ENCODE assay signal across 10 cellular contexts in the genomic region with DNA sequence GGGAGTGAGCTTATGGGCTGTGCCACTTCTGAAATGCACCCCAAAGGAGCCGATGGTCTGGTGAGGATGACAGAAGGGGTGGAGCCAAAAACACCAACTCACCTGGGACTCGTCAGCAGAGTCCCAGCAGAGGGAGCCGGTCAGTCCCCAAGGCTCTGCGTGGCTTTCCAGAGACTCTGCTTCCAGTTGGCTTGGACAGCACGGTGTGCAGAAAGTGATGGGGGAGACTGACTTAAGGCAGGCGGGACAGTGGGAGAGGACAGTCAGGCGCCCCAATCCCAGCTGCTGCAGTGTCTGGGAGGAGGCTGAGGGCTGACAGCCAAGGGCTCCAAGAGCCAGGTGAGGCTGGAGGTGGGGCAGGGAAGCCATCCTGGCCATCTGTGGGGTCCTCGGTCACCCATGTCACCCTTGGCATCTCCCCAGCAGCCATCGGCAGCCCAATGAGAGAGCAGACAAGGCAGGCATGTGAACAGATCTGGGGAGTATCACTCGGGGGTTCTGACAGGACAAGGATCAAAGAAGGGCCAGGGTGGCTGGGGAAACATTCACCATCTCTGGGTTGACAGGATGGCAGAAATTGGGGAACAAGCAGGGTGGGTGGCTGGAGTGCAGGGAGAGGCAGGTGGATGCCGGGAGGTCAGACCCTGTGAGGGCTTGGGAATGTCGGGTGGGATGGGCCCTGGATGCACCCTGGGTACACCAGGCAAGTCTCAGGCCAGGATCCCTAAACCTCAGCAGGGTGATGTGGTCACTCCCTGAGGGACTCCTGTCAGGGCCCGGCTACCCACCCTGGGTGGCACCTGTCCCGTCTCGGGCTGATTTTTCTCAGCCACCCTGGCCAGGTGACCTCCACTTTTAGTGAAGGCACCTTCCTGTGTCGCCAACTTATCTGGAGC. TPM values are rescaled to one million over a fixed set of nuclear protein-coding genes. Genes with fewer than 3 reads are reported as not detected.
A peak's percentile ranks its signal among the peaks of the same experiment; 100 is the strongest.
DNase-seq lines count a peak whose midpoint lies in the region; ATAC-seq, FAIRE-seq and TF ChIP-seq lines count a peak whose summit lies in the region.
"Had no signal": no experiment of that assay in that cellular context is flagged by ENCODE, and none has a peak within 500 bp of the region (broad histone marks: within the 10 kb centered on the region; RNA-seq: fewer than 3 reads in every experiment).

No MANE protein-coding gene starts in this region.

- intact Hi-C loops in Calu3 (cut with micrococcal nuclease; ENCODE audit: unreplicated experiment): loop anchor here (2.0 to 10.0 kb wide), 2 partner anchors 224 to 340 kb away; no protein-coding TSS in a partner anchor
- intact Hi-C loops in K562 (cut with micrococcal nuclease): loop anchor here (5.0 kb wide), 1 partner anchor 417 kb away; no protein-coding TSS in a partner anchor

- no peak overlapping the region for H4K8ac ChIP-seq in mesendoderm (ENCODE audit: low read depth, low read length)

- FAIRE-seq in K562 (lab: Jason Lieb, UNC): no peak

- no peak overlapping the region for H3K9ac ChIP-seq in K562 (ENCODE audit: insufficient read depth in 1 of 2, low read depth in 2 of 2, low read length in 2 of 2)
- H3K9ac ChIP-seq in mesendoderm (ENCODE audit: low read length): no peak overlapping the region
- H3K9ac ChIP-seq: parathyroid adenoma had no signal

- peak; percentile 71 for TF ChIP-seq CTCF in Calu3 (IDR thresholded peaks at IDR 0.05; ENCODE audit: unreplicated experiment)
- TF ChIP-seq CTCF in K562 (IDR thresholded peaks at IDR 0.05 in 2 of 3, conservative IDR thresholded peaks at IDR 0.05 in 1 of 3; ENCODE audit: insufficient read depth in 2 of 3, low read depth in 1 of 3, low read length in 3 of 3): peak; percentile 22 to 31 (median 22); a peak in 1 of 6 replicates

- H4K20me1 ChIP-seq in K562 (replicated peaks; ENCODE audit: control insufficient read depth, insufficient read depth, low read length): no peaks in the 10 kb centered on the region; the same call in 1 of the 2 replicates

- in situ Hi-C loops in K562 (cut with MboI): no loop called here

- H3K27ac ChIP-seq in K562 (ENCODE audit: extremely low read depth, low read depth, low read length) (no peak overlapping the region), mesendoderm (ENCODE audit: low read depth, low read length) (no peak overlapping the region)
- H3K27ac ChIP-seq: parathyroid adenoma had no signal

- H3K9me3 Mint-ChIP-seq in Calu3 (ENCODE audit: low read depth, unreplicated experiment): peaks cover 3% of the 10 kb centered on the region

- no peak overlapping the region for H3K4ac ChIP-seq in mesendoderm (ENCODE audit: low read depth, low read length)

- H3K4me2 ChIP-seq in K562 (ENCODE audit: insufficient read depth, low read length) (no peak overlapping the region), mesendoderm (ENCODE audit: low read length) (no peak overlapping the region)

- no peak for TF ChIP-seq POLR2A in K562 (conservative IDR thresholded peaks at IDR 0.05)

- no peak overlapping the region for H3K4me3 ChIP-seq in K562
- no peak overlapping the region for H3K4me3 ChIP-seq in mesendoderm (ENCODE audit: low read length)

- no peaks in the 10 kb centered on the region for H3K36me3 Mint-ChIP-seq in Calu3 (ENCODE audit: insufficient read depth, unreplicated experiment)

- peak in 1 of 2 experiments; percentile 32; a peak in 2 of 4 replicates for TF ChIP-seq RAD21 in K562 (CRISPR knock-in tag; conservative IDR thresholded peaks at IDR 0.05 in 1 of 2, IDR thresholded peaks at IDR 0.05 in 1 of 2)

- TF ChIP-seq EP300 in K562 (IDR thresholded peaks at IDR 0.05; ENCODE audit: low read length): no peak

- peak; percentile 82 for DNase-seq in Calu3
- peak; percentile 77 for DNase-seq in HT-29 (ENCODE audit: low spot score)
- DNase-seq in K562 (ENCODE audit: extremely low read depth in 1 of 4, low spot score in 3 of 4): peak in 1 of 4 experiments; percentile 16
- peak; percentile 57 for DNase-seq in mesendoderm
- no peak for DNase-seq in mucosa of gallbladder (ENCODE audit: low spot score)
- no peak for DNase-seq in GM19238 (ENCODE audit: insufficient read length, low spot score)
- DNase-seq: activated CD4-positive, CD25-positive, alpha-beta regulatory T cell treated with anti-CD3 and anti-CD28 coated beads, Interleukin-2, amount 50 U/mL, for 72 hours had no signal

- no peaks in the 10 kb centered on the region for H3K79me1 ChIP-seq in mesendoderm (ENCODE audit: low read length)

- H3K36me3 ChIP-seq in K562 (ENCODE audit: control insufficient read depth, insufficient read depth, low read length): no peaks in the 10 kb centered on the region
- H3K36me3 ChIP-seq in mesendoderm (ENCODE audit: control insufficient read depth, insufficient read depth, low read length): no peaks in the 10 kb centered on the region

- no peak overlapping the region for H3K4me3 Mint-ChIP-seq in Calu3 (ENCODE audit: low read depth, unreplicated experiment)
- H3K4me3 Mint-ChIP-seq: stimulated activated naive CD8-positive, alpha-beta T cell treated with anti-CD3 and anti-CD28 coated beads, Interleukin-15, Interleukin-2, amounts not matched to agents 100 ng/mL and 50 ng/mL, for 24 hours had no signal

- H3K27me3 Mint-ChIP-seq in Calu3 (ENCODE audit: unreplicated experiment): no peaks in the 10 kb centered on the region
- H3K27me3 Mint-ChIP-seq: stimulated activated naive CD8-positive, alpha-beta T cell treated with anti-CD3 and anti-CD28 coated beads, Interleukin-15, Interleukin-2, amounts not matched to agents 100 ng/mL and 50 ng/mL, for 24 hours had no signal

- no peak overlapping the region for H2AK5ac ChIP-seq in mesendoderm (ENCODE audit: low read length)

- ATAC-seq in K562 (peak; percentile 66), HG02870 (IDR thresholded peaks at IDR 0.05; ENCODE audit: unreplicated experiment) (no peak)

- H3K9me1 ChIP-seq in K562 (ENCODE audit: control insufficient read depth, insufficient read depth, low read length): no peaks in the 10 kb centered on the region

- H3K9me3 ChIP-seq in K562 (replicated peaks; ENCODE audit: control insufficient read depth, insufficient read depth, low read depth, low read length): no peaks in the 10 kb centered on the region

- H2BK15ac ChIP-seq in mesendoderm (replicated peaks; ENCODE audit: low read depth): no peak overlapping the region

- POLR2A ChIA-PET in K562 (lab: Yijun Ruan, JAX): interaction anchor here (1.1 kb wide), 1 partner anchor 12 kb away, joined by 3 read pairs; no protein-coding TSS in a partner anchor

- H3K27me3 ChIP-seq in K562 (ENCODE audit: control insufficient read depth in 2 of 2, insufficient read depth in 2 of 2, low read length in 2 of 2) (no peaks in the 10 kb centered on the region; a peak in 1 of 5 replicates), mesendoderm (ENCODE audit: insufficient read depth, low read length, poor library complexity) (no peaks in the 10 kb centered on the region)

- no peak overlapping the region for H4K5ac ChIP-seq in mesendoderm (ENCODE audit: low read length)

- no peak overlapping the region for H3K18ac ChIP-seq in mesendoderm (ENCODE audit: low read length)

- H3K23ac ChIP-seq in mesendoderm (ENCODE audit: low read length): no peak overlapping the region

- H3K4me1 Mint-ChIP-seq in Calu3 (ENCODE audit: low read depth, unreplicated experiment): peaks cover 26% of the 10 kb centered on the region

- 1% methylated on average over 16 of the region's 16 CpGs for WGBS in K562 (ENCODE audit: insufficient coverage, low coverage, missing lambda C conversion rate)
- no CpG with 5 or more reads among the region's 16 CpGs for whole genome bisulfite sequencing in mesendoderm (ENCODE audit: extremely low coverage, insufficient coverage, low lambda C conversion rate)

- H3K27ac Mint-ChIP-seq in Calu3 (ENCODE audit: unreplicated experiment): no peak overlapping the region
- H3K27ac Mint-ChIP-seq: stimulated activated naive CD8-positive, alpha-beta T cell treated with anti-CD3 and anti-CD28 coated beads, Interleukin-15, Interleukin-2, amounts not matched to agents 100 ng/mL and 50 ng/mL, for 24 hours had no signal

- H3K79me2 ChIP-seq in K562 (ENCODE audit: control insufficient read depth, insufficient read depth, low read length) (no peaks in the 10 kb centered on the region), mesendoderm (ENCODE audit: control insufficient read depth, insufficient read depth, low read length) (no peaks in the 10 kb centered on the region)
- H3K79me2 ChIP-seq: parathyroid adenoma had no signal

- H2BK120ac ChIP-seq in mesendoderm (ENCODE audit: low read depth, low read length): no peak overlapping the region

- H2AFZ ChIP-seq in K562 (ENCODE audit: low read depth, low read length): no peak overlapping the region
- H2AFZ ChIP-seq: parathyroid adenoma had no signal

- no peak overlapping the region for H2BK5ac ChIP-seq in mesendoderm (ENCODE audit: low read length)

- CTCF ChIA-PET in Calu3 (lab: Charles Lee) (interaction anchor here (2.9 to 3.5 kb wide), 2 partner anchors 80 to 224 kb away, joined by 12 to 26 read pairs; no protein-coding TSS in a partner anchor), K562 (lab: Yijun Ruan, JAX; ENCODE audit: low intra/inter-chr PET ratio) (interaction anchor here (1.0 kb wide), 1 partner anchor 224 kb away, joined by 3 read pairs; no protein-coding TSS in a partner anchor)

- H3K56ac ChIP-seq in mesendoderm (ENCODE audit: low read length): no peak overlapping the region

- H3K4me1 ChIP-seq in K562 (replicated peaks in 1 of 2; ENCODE audit: control insufficient read depth in 2 of 2, insufficient read depth in 2 of 2, low read length in 2 of 2) (no peaks in the 10 kb centered on the region), mesendoderm (ENCODE audit: control insufficient read depth, low read depth, low read length) (no peaks in the 10 kb centered on the region)
- H3K4me1 ChIP-seq: parathyroid adenoma had no signal

- BruUV-seq in Calu3 (replicated peaks; lab: Mats Ljungman, UMichigan) (no TSS peak), K562 (replicated peaks; lab: Mats Ljungman, UMichigan) (no TSS peak)

RNA-seq across cellular contexts. Expression of a gene that starts 8.9 kb away (rescaled TPM):
- total RNA-seq in Calu3 (2022): not detected in 2 replicates
- total RNA-seq in HT-29 (2014; rRNA removed; shearing (Covaris generic)): not detected in 2 replicates
- not detected in 2 replicates for total RNA-seq in K562 (2011; cell fraction: chromatin; rRNA removed; ENCODE audit: low replicate concordance)
- total RNA-seq in K562 (2011; cell fraction: nucleolus; rRNA removed): not detected in 2 replicates
- not detected in 2 replicates for total RNA-seq in K562 (2011; cell fraction: nucleoplasm; rRNA removed)
- not detected in 2 replicates for total RNA-seq in K562 (2014; rRNA removed)
- not detected in 2 replicates for total RNA-seq in K562 (2014; rRNA removed; fragmentation: Illumina TruSeq; extraction: Trizol)
- total RNA-seq in K562 (2015; rRNA removed; fragmentation: Illumina TruSeq; extraction: Trizol): not detected in 2 replicates
- total RNA-seq in K562 (2021): not detected in 2 replicates
- not detected in 2 replicates for polyA plus RNA-seq in K562 (2011; rRNA removed)
- not detected in 2 replicates for polyA plus RNA-seq in K562 (2011; cell fraction: cytosol; rRNA removed)
- polyA plus RNA-seq in K562 (2011; cell fraction: nucleus; rRNA removed): not detected in 2 replicates
- not detected in 2 replicates for polyA plus RNA-seq in K562 (2012)
- not detected in 2 replicates for polyA plus RNA-seq in K562 (2014; fragmentation: Illumina TruSeq; extraction: Trizol)
- polyA plus RNA-seq in K562 (2014; fragmentation: Nextera tagmentation; extraction: Ambion mirVana): not detected
- not detected in 2 replicates for polyA plus RNA-seq in K562 (2014; rRNA removed)
- polyA minus RNA-seq in K562 (2011; rRNA and poly(A)+ RNA removed): not detected in 2 replicates
- polyA minus RNA-seq in K562 (2011; cell fraction: cytosol; rRNA and poly(A)+ RNA removed): not detected in 2 replicates
- polyA minus RNA-seq in K562 (2011; cell fraction: nucleus; rRNA and poly(A)+ RNA removed): not detected in 2 replicates
- not detected for polyA plus RNA-seq in mesendoderm (2013, experiment 1 of 2)
- polyA plus RNA-seq in mesendoderm (2013, experiment 2 of 2): not detected
- total RNA-seq in mucosa of gallbladder: not detected

RNA-seq across cellular contexts. Expression of a gene that starts 15.3 kb away (rescaled TPM):
- total RNA-seq in Calu3 (2022) (not detected in 2 replicates), K562 (2014; rRNA removed) (not detected in 2 replicates), K562 (2014; rRNA removed; fragmentation: Illumina TruSeq; extraction: Trizol) (not detected in 2 replicates), K562 (2015; rRNA removed; fragmentation: Illumina TruSeq; extraction: Trizol) (not detected in 2 replicates), K562 (2021) (not detected in 2 replicates), mucosa of gallbladder (not detected)
- total RNA-seq in HT-29 (2014; rRNA removed; shearing (Covaris generic)): not detected in 2 replicates
- not detected in 2 replicates for total RNA-seq in K562 (2011; cell fraction: chromatin; rRNA removed; ENCODE audit: low replicate concordance)
- total RNA-seq in K562 (2011; cell fraction: nucleolus; rRNA removed): not detected in 2 replicates
- total RNA-seq in K562 (2011; cell fraction: nucleoplasm; rRNA removed): not detected in 2 replicates
- polyA plus RNA-seq in K562 (2011; rRNA removed) (not detected in 2 replicates), K562 (2014; fragmentation: Illumina TruSeq; extraction: Trizol) (not detected in 2 replicates), K562 (2014; fragmentation: Nextera tagmentation; extraction: Ambion mirVana) (not detected), K562 (2014; rRNA removed) (not detected in 2 replicates)
- not detected in 2 replicates for polyA plus RNA-seq in K562 (2011; cell fraction: cytosol; rRNA removed)
- polyA plus RNA-seq in K562 (2011; cell fraction: nucleus; rRNA removed): not detected in 2 replicates
- not detected in 2 replicates for polyA plus RNA-seq in K562 (2012)
- not detected in 2 replicates for polyA minus RNA-seq in K562 (2011; rRNA and poly(A)+ RNA removed)
- polyA minus RNA-seq in K562 (2011; cell fraction: cytosol; rRNA and poly(A)+ RNA removed): not detected in 2 replicates
- polyA minus RNA-seq in K562 (2011; cell fraction: nucleus; rRNA and poly(A)+ RNA removed): not detected in 2 replicates
- not detected for polyA plus RNA-seq in mesendoderm (2013, experiment 1 of 2)
- polyA plus RNA-seq in mesendoderm (2013, experiment 2 of 2): not detected

RNA-seq across cellular contexts. Expression of a gene that starts 21.8 kb away (rescaled TPM):
- total RNA-seq in Calu3 (2022) (not detected in 2 replicates), K562 (2014; rRNA removed) (not detected in 2 replicates), K562 (2014; rRNA removed; fragmentation: Illumina TruSeq; extraction: Trizol) (not detected in 2 replicates), K562 (2015; rRNA removed; fragmentation: Illumina TruSeq; extraction: Trizol) (not detected in 2 replicates), K562 (2021) (not detected in 2 replicates), mucosa of gallbladder (not detected)
- total RNA-seq in HT-29 (2014; rRNA removed; shearing (Covaris generic)): not detected in 2 replicates
- total RNA-seq in K562 (2011; cell fraction: chromatin; rRNA removed; ENCODE audit: low replicate concordance): not detected in 2 replicates
- total RNA-seq in K562 (2011; cell fraction: nucleolus; rRNA removed): not detected in 2 replicates
- total RNA-seq in K562 (2011; cell fraction: nucleoplasm; rRNA removed): not detected in 2 replicates
- polyA plus RNA-seq in K562 (2011; rRNA removed) (not detected in 2 replicates), K562 (2014; fragmentation: Illumina TruSeq; extraction: Trizol) (not detected in 2 replicates), K562 (2014; fragmentation: Nextera tagmentation; extraction: Ambion mirVana) (not detected), K562 (2014; rRNA removed) (not detected in 2 replicates)
- polyA plus RNA-seq in K562 (2011; cell fraction: cytosol; rRNA removed): not detected in 2 replicates
- not detected in 2 replicates for polyA plus RNA-seq in K562 (2011; cell fraction: nucleus; rRNA removed)
- not detected in 2 replicates for polyA plus RNA-seq in K562 (2012)
- polyA minus RNA-seq in K562 (2011; rRNA and poly(A)+ RNA removed): not detected in 2 replicates
- polyA minus RNA-seq in K562 (2011; cell fraction: cytosol; rRNA and poly(A)+ RNA removed): not detected in 2 replicates
- polyA minus RNA-seq in K562 (2011; cell fraction: nucleus; rRNA and poly(A)+ RNA removed): not detected in 2 replicates
- polyA plus RNA-seq in mesendoderm (2013, experiment 1 of 2): not detected
- polyA plus RNA-seq in mesendoderm (2013, experiment 2 of 2): not detected

RNA-seq across cellular contexts. Expression of a gene that starts 26.2 kb away (rescaled TPM):
- total RNA-seq in Calu3 (2022): not detected in 2 replicates
- total RNA-seq in HT-29 (2014; rRNA removed; shearing (Covaris generic)): not detected in 2 replicates
- total RNA-seq in K562 (2011; cell fraction: chromatin; rRNA removed; ENCODE audit: low replicate concordance): not detected in 2 replicates
- not detected in 2 replicates for total RNA-seq in K562 (2011; cell fraction: nucleolus; rRNA removed)
- not detected in 2 replicates for total RNA-seq in K562 (2011; cell fraction: nucleoplasm; rRNA removed)
- not detected in 2 replicates for total RNA-seq in K562 (2014; rRNA removed)
- not detected in 2 replicates for total RNA-seq in K562 (2014; rRNA removed; fragmentation: Illumina TruSeq; extraction: Trizol)
- not detected in 2 replicates for total RNA-seq in K562 (2015; rRNA removed; fragmentation: Illumina TruSeq; extraction: Trizol)
- total RNA-seq in K562 (2021): not detected in 2 replicates
- not detected in 2 replicates for polyA plus RNA-seq in K562 (2011; rRNA removed)
- not detected in 2 replicates for polyA plus RNA-seq in K562 (2011; cell fraction: cytosol; rRNA removed)
- polyA plus RNA-seq in K562 (2011; cell fraction: nucleus; rRNA removed): not detected in 2 replicates
- polyA plus RNA-seq in K562 (2012): not detected in 2 replicates
- polyA plus RNA-seq in K562 (2014; fragmentation: Illumina TruSeq; extraction: Trizol): not detected in 2 replicates
- polyA plus RNA-seq in K562 (2014; fragmentation: Nextera tagmentation; extraction: Ambion mirVana): not detected
- polyA plus RNA-seq in K562 (2014; rRNA removed): not detected in 2 replicates
- polyA minus RNA-seq in K562 (2011; rRNA and poly(A)+ RNA removed): not detected in 2 replicates
- not detected in 2 replicates for polyA minus RNA-seq in K562 (2011; cell fraction: cytosol; rRNA and poly(A)+ RNA removed)
- polyA minus RNA-seq in K562 (2011; cell fraction: nucleus; rRNA and poly(A)+ RNA removed): not detected in 2 replicates
- not detected for polyA plus RNA-seq in mesendoderm (2013, experiment 1 of 2)
- not detected for polyA plus RNA-seq in mesendoderm (2013, experiment 2 of 2)
- total RNA-seq in mucosa of gallbladder: not detected

RNA-seq across cellular contexts. Expression of a gene that starts 45.2 kb away (rescaled TPM):
- not detected in 2 replicates for total RNA-seq in Calu3 (2022)
- total RNA-seq in HT-29 (2014; rRNA removed; shearing (Covaris generic)): not detected in 2 replicates
- not detected in 2 replicates for total RNA-seq in K562 (2011; cell fraction: chromatin; rRNA removed; ENCODE audit: low replicate concordance)
- not detected in 2 replicates for total RNA-seq in K562 (2011; cell fraction: nucleolus; rRNA removed)
- not detected in 2 replicates for total RNA-seq in K562 (2011; cell fraction: nucleoplasm; rRNA removed)
- total RNA-seq in K562 (2014; rRNA removed): not detected in 2 replicates
- not detected in 2 replicates for total RNA-seq in K562 (2014; rRNA removed; fragmentation: Illumina TruSeq; extraction: Trizol)
- not detected in 2 replicates for total RNA-seq in K562 (2015; rRNA removed; fragmentation: Illumina TruSeq; extraction: Trizol)
- not detected in 2 replicates for total RNA-seq in K562 (2021)
- polyA plus RNA-seq in K562 (2011; rRNA removed): not detected in 2 replicates
- polyA plus RNA-seq in K562 (2011; cell fraction: cytosol; rRNA removed): not detected in 2 replicates
- polyA plus RNA-seq in K562 (2011; cell fraction: nucleus; rRNA removed): not detected in 2 replicates
- not detected in 2 replicates for polyA plus RNA-seq in K562 (2012)
- not detected in 2 replicates for polyA plus RNA-seq in K562 (2014; fragmentation: Illumina TruSeq; extraction: Trizol)
- polyA plus RNA-seq in K562 (2014; fragmentation: Nextera tagmentation; extraction: Ambion mirVana): not detected
- polyA plus RNA-seq in K562 (2014; rRNA removed): not detected in 2 replicates
- polyA minus RNA-seq in K562 (2011; rRNA and poly(A)+ RNA removed): not detected in 2 replicates
- polyA minus RNA-seq in K562 (2011; cell fraction: cytosol; rRNA and poly(A)+ RNA removed): not detected in 2 replicates
- polyA minus RNA-seq in K562 (2011; cell fraction: nucleus; rRNA and poly(A)+ RNA removed): not detected in 2 replicates
- not detected for polyA plus RNA-seq in mesendoderm (2013, experiment 1 of 2)
- not detected for polyA plus RNA-seq in mesendoderm (2013, experiment 2 of 2)
- not detected for total RNA-seq in mucosa of gallbladder

Comparison
In these comparisons a context has a peak if more than half of its experiments do, and no peak if none do; other contexts are left out.
1. DNase-seq: peak in Calu3 (single experiment), HT-29 (single experiment) and mesendoderm (single experiment); none in mucosa of gallbladder (single experiment) and GM19238 (single experiment).